In the genomic region with DNA sequence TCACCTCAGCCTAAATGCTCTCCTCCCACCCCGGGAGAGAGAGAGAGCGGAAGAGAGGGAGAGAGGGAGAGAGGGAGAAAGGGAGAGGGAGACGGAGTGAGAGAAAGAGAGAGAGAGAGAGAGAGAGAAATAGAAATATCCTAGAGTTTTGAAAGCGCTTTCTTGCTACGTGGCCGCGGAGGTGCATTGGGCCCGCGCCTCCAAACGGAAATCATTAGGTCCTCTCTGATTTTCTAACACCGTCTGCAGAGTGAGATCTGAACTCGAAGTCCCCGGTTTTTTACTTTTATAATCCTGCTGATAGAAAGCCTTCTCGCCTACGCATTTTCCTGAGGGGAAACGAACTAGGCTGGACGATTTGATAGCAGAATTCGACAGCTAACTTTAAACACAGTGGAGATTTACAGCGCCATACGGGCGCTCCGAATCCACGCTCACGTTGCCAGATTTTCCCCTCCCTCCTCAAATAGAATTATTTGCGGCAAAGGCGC, we compare ENCODE assay signal across 15 cellular contexts. TPM values are rescaled to one million over a fixed set of nuclear protein-coding genes. Genes with fewer than 3 reads are reported as not detected.
A peak's percentile ranks its signal among the peaks of the same experiment; 100 is the strongest.
DNase-seq lines count a peak whose midpoint lies in the region; ATAC-seq and TF ChIP-seq lines count a peak whose summit lies in the region.
"Had no signal": no experiment of that assay in that cellular context is flagged by ENCODE, and none has a peak within 500 bp of the region (broad histone marks: within the 10 kb centered on the region; RNA-seq: fewer than 3 reads in every experiment).

No MANE protein-coding gene starts in this region.

- no peak for TF ChIP-seq POLR2A in ovary (IDR thresholded peaks at IDR 0.05)
- TF ChIP-seq POLR2A in upper lobe of left lung (IDR thresholded peaks at IDR 0.05) = no peak

- H3K4me3 Mint-ChIP-seq in WTC11 (peak overlapping the region; percentile 53), naive B cell (peak overlapping the region in 5 of 8 donors; percentile 10 to 72 (median 56))

- intact Hi-C loops in ovary (cut with DNase I) = loop anchor here in 1 of 4 donors (10.0 kb wide), 1 partner anchor 400 kb away; no protein-coding TSS in a partner anchor

- H3K27ac ChIP-seq in effector memory CD4-positive, alpha-beta T cell (ENCODE audit: insufficient read depth, low read length, poor library complexity, severe bottlenecking) = no peak overlapping the region
- H3K27ac ChIP-seq in ovary (no peak overlapping the region), upper lobe of left lung (no peak overlapping the region)

- POLR2A ChIA-PET in WTC11 (lab: Charles Lee) = interaction anchor here (0.6 to 0.7 kb wide), 4 partner anchors 13 to 810 kb away, joined by 3 to 4 read pairs (median 4); no protein-coding TSS in a partner anchor

- WGBS in ovary, 3 donors = 6 to 9% (median 7%) methylated on average over 26 of the region's 26 CpGs
- WGBS in upper lobe of left lung, 2 donors = 5 to 6% methylated on average over 26 of the region's 26 CpGs

- H3K27ac Mint-ChIP-seq in WTC11 (no peak overlapping the region), naive B cell (peak overlapping the region in 5 of 6 donors; percentile 49 to 98 (median 84))

- CTCF ChIA-PET in WTC11 (lab: Charles Lee) = interaction anchor here (1.0 to 1.6 kb wide), 7 partner anchors 9 to 400 kb away, joined by 3 to 27 read pairs (median 3); no protein-coding TSS in a partner anchor

- peaks cover 49% of the 10 kb centered on the region for H3K4me1 Mint-ChIP-seq in WTC11
- H3K4me1 Mint-ChIP-seq in naive B cell = peaks cover 4 to 17% (median 15%) of the 10 kb centered on the region in 3 donors

- H3K9me3 ChIP-seq in effector memory CD4-positive, alpha-beta T cell (ENCODE audit: control insufficient read depth, low read length) = peaks cover 25% of the 10 kb centered on the region
- H3K9me3 ChIP-seq in ovary (peaks cover 0 to 4% of the 10 kb centered on the region in 2 donors), upper lobe of left lung (peaks cover 0 to 22% (median 12%) of the 10 kb centered on the region in 4 donors)

- H3K27me3 Mint-ChIP-seq in WTC11 (ENCODE audit: low read depth) (peaks cover 98% of the 10 kb centered on the region), naive B cell (peaks cover 61 to 83% (median 63%) of the 10 kb centered on the region in 3 donors)

- no peak for TF ChIP-seq CTCF in WTC11 (IDR thresholded peaks at IDR 0.05)
- TF ChIP-seq CTCF in ovary (IDR thresholded peaks at IDR 0.05) = no peak
- TF ChIP-seq CTCF in upper lobe of left lung (IDR thresholded peaks at IDR 0.05) = no peak

- H3K4me3 ChIP-seq in effector memory CD4-positive, alpha-beta T cell (ENCODE audit: insufficient read depth, low read depth, low read length, poor library complexity, severe bottlenecking) = no peak overlapping the region
- H3K4me3 ChIP-seq in ovary = no peak overlapping the region
- H3K4me3 ChIP-seq in upper lobe of left lung = no peak overlapping the region

- no peaks in the 10 kb centered on the region for H3K4me1 ChIP-seq in effector memory CD4-positive, alpha-beta T cell (ENCODE audit: control insufficient read depth, insufficient read depth, low read length, poor library complexity, severe bottlenecking)
- H3K4me1 ChIP-seq in ovary (ENCODE audit: insufficient read depth) (peaks cover 6% of the 10 kb centered on the region), upper lobe of left lung (peaks cover 15 to 58% (median 23%) of the 10 kb centered on the region in 4 donors)

- no peaks in the 10 kb centered on the region for H3K36me3 ChIP-seq in effector memory CD4-positive, alpha-beta T cell (ENCODE audit: control insufficient read depth, insufficient read depth, low read length)
- H3K36me3 ChIP-seq in ovary = no peaks in the 10 kb centered on the region
- no peaks in the 10 kb centered on the region for H3K36me3 ChIP-seq in upper lobe of left lung

- TF ChIP-seq EP300 in ovary (IDR thresholded peaks at IDR 0.05) (no peak), upper lobe of left lung (IDR thresholded peaks at IDR 0.05) (no peak)

- ATAC-seq in WTC11 (no peak), naive B cell (ENCODE audit: low read depth in 2 of 2) (no peak), upper lobe of left lung (ENCODE audit: low FRiP score in 2 of 2) (no peak)
- ATAC-seq: stimulated activated naive CD8-positive, alpha-beta T cell treated with anti-CD3 and anti-CD28 coated beads, Interleukin-15, amount 100 ng/mL, for 72 hours had no signal

- H3K9me3 Mint-ChIP-seq in WTC11 (no peaks in the 10 kb centered on the region), naive B cell (peaks cover 0 to 45% (median 33%) of the 10 kb centered on the region in 7 donors)

- H3K36me3 Mint-ChIP-seq in WTC11 (peaks cover 5% of the 10 kb centered on the region; the same call in 1 of the 2 replicates), naive B cell (peaks cover 4 to 10% of the 10 kb centered on the region in 2 donors)

- peaks cover 92% of the 10 kb centered on the region for H3K27me3 ChIP-seq in effector memory CD4-positive, alpha-beta T cell (replicated peaks; ENCODE audit: control insufficient read depth, insufficient read depth, low read length, poor library complexity, severe bottlenecking)
- H3K27me3 ChIP-seq in ovary (peaks cover 11% of the 10 kb centered on the region), upper lobe of left lung (peaks cover 0 to 98% (median 73%) of the 10 kb centered on the region in 4 donors)

- DNase-seq in CD1c-positive myeloid dendritic cell (ENCODE audit: extremely low spot score) (peak; percentile 16), COLO668 (lab: John Stamatoyannopoulos, UW; ENCODE audit: unreplicated experiment) (peak; percentile 33), WTC11 (ENCODE audit: low spot score) (no peak), naive B cell (no peak), ovary (no peak), upper lobe of left lung (no peak)
- no peak for DNase-seq in effector memory CD4-positive, alpha-beta T cell
- DNase-seq: NCI-H1930; occipital lobe; SHP77 treated with DMSO at 0.1 percent for 48 hours; small intestine; stimulated activated naive CD8-positive, alpha-beta T cell treated with anti-CD3 and anti-CD28 coated beads, Interleukin-15, amount 100 ng/mL, for 72 hours had no signal

TF ChIP-seq in WTC11, 78 proteins besides CTCF, POLR2A, EP300 and RAD21 (continues in another document):
- TF ChIP-seq ZNF416 (CRISPR knock-in tag; IDR thresholded peaks at IDR 0.05) = no peak
- TF ChIP-seq JUN (CRISPR knock-in tag; IDR thresholded peaks at IDR 0.05) = no peak
- no peak for TF ChIP-seq ETV6 (CRISPR knock-in tag; IDR thresholded peaks at IDR 0.05)
- TF ChIP-seq FOXK1 (CRISPR knock-in tag; IDR thresholded peaks at IDR 0.05) = no peak
- no peak for TF ChIP-seq NFATC4 (CRISPR knock-in tag; IDR thresholded peaks at IDR 0.05)
- TF ChIP-seq TEAD1 (CRISPR knock-in tag; IDR thresholded peaks at IDR 0.05) = no peak
- TF ChIP-seq ZNF425 (CRISPR knock-in tag; conservative IDR thresholded peaks at IDR 0.05) = no peak
- TF ChIP-seq, protein P1, sequence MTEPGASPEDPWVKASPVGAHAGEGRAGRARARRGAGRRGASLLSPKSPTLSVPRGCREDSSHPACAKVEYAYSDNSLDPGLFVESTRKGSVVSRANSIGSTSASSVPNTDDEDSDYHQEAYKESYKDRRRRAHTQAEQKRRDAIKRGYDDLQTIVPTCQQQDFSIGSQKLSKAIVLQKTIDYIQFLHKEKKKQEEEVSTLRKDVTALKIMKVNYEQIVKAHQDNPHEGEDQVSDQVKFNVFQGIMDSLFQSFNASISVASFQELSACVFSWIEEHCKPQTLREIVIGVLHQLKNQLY (CRISPR knock-in tag; IDR thresholded peaks at IDR 0.05) = no peak
- no peak for TF ChIP-seq NR1H2 (CRISPR knock-in tag; IDR thresholded peaks at IDR 0.05)
- no peak for TF ChIP-seq ATF1 (CRISPR knock-in tag; IDR thresholded peaks at IDR 0.05)
- no peak for TF ChIP-seq MYBL2 (CRISPR knock-in tag; IDR thresholded peaks at IDR 0.05)
- no peak for TF ChIP-seq GABPB1 (CRISPR knock-in tag; IDR thresholded peaks at IDR 0.05)
- no peak for TF ChIP-seq NR3C1 (CRISPR knock-in tag; conservative IDR thresholded peaks at IDR 0.05; ENCODE audit: low read depth)
- TF ChIP-seq RORB (CRISPR knock-in tag; IDR thresholded peaks at IDR 0.05) = no peak

RNA-seq across cellular contexts. Expression of gene EVX2, which starts 0.9 kb away (rescaled TPM):
- total RNA-seq in WTC11 (2021) = 0.05 TPM in 1 of 3 replicates, not detected in the others
- polyA plus RNA-seq in naive B cell (ENCODE audit: low read depth in 6 of 6) = not detected
- not detected for total RNA-seq in ovary
- not detected for polyA plus RNA-seq in ovary
- not detected for total RNA-seq in upper lobe of left lung
- total RNA-seq: dermis microvascular lymphatic vessel endothelial cell, fibroblast of lung, liver, occipital lobe had no signal
- polyA plus RNA-seq: fibroblast of lung, liver, small intestine had no signal

RNA-seq across cellular contexts. Expression of gene HOXD13, which starts 7.8 kb away (rescaled TPM):
- not detected in 3 replicates for total RNA-seq in WTC11 (2021)
- not detected for polyA plus RNA-seq in naive B cell (ENCODE audit: low read depth in 6 of 6)
- total RNA-seq in ovary = not detected
- polyA plus RNA-seq in ovary = not detected
- not detected for total RNA-seq in upper lobe of left lung
- total RNA-seq: dermis microvascular lymphatic vessel endothelial cell, fibroblast of lung, liver, occipital lobe had no signal
- polyA plus RNA-seq: fibroblast of lung, liver, small intestine had no signal

RNA-seq across cellular contexts. Expression of gene HOXD12, which starts 14.9 kb away (rescaled TPM):
- total RNA-seq in WTC11 (2021) (0.17 TPM in 1 of 3 replicates, not detected in the others), ovary (not detected), upper lobe of left lung (not detected)
- polyA plus RNA-seq in naive B cell (ENCODE audit: low read depth in 6 of 6) (not detected), ovary (not detected)
- total RNA-seq: dermis microvascular lymphatic vessel endothelial cell, fibroblast of lung, liver, occipital lobe had no signal
- polyA plus RNA-seq: fibroblast of lung, liver, small intestine had no signal

RNA-seq across cellular contexts. Expression of gene HOXD11, which starts 22.4 kb away (rescaled TPM):
- total RNA-seq in WTC11 (2021) (not detected in 3 replicates), ovary (1 to 10 TPM in 2 of 7 donors, under 1 TPM in 1, not detected in 4; 0.61 to 1.3 (median 1.1) TPM), upper lobe of left lung (not detected)
- polyA plus RNA-seq in naive B cell (ENCODE audit: low read depth in 6 of 6) (not detected), ovary (under 1 TPM; 0.07 to 0.48 TPM)
- total RNA-seq: dermis microvascular lymphatic vessel endothelial cell, fibroblast of lung, liver, occipital lobe had no signal
- polyA plus RNA-seq: fibroblast of lung, liver, small intestine had no signal

RNA-seq across cellular contexts. Expression of gene HOXD10, which starts 31.9 kb away (rescaled TPM):
- total RNA-seq in WTC11 (2021) (not detected in 3 replicates), ovary (1 to 10 TPM in 4 of 7 donors, under 1 TPM in 3; 0.38 to 3.2 (median 1.0) TPM), upper lobe of left lung (under 1 TPM in 2 of 6 donors, not detected in 4; 0.47 to 0.55 TPM)
- polyA plus RNA-seq in naive B cell (ENCODE audit: low read depth in 6 of 6) (not detected), ovary (1 to 10 TPM; 1.1 to 8.1 TPM)
- total RNA-seq: fibroblast of lung, liver, occipital lobe had no signal
- polyA plus RNA-seq: fibroblast of lung, liver had no signal

Comparison
In these comparisons a context has a peak if more than half of its experiments do, and no peak if none do; other contexts are left out.
1. DNase-seq: peak in CD1c-positive myeloid dendritic cell (single experiment) and COLO668 (single experiment); none in WTC11 (single experiment), naive B cell (single experiment), effector memory CD4-positive, alpha-beta T cell (0 of 3), ovary (0 of 5) and upper lobe of left lung (0 of 2).